In the genomic region with DNA sequence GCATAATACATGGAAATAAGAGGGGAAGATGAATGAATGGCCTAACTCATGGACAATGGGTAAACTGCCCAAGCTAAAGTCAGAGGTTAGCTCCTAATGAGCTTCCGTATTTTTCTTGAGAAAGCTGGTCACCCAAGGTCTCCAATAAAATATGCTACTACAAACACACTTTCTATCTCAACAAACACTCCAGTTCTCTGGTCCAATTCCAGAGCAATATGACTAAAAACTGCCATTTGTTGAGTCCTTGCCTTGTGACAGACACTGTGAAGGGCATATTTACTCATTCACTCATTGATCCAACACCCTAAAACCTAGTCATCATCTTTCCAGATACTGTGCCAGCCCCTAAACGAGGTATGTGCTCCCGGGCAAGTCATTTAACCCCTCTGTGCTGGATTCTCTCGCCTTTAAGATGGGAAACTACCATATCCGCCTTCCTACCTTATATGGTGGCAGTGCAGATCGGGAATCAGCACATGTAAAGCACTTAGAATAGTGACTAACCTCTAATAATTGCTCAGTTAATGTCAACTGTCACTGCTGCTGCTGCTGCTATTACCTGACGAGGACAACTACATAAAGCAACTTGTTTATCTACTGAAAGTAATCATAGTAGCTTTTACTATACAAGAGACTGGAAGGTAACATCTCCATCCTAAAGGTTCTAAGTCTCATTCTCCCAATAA, we compare ENCODE assay signal across 13 cellular contexts.
DNase-seq lines count a peak whose midpoint lies in the region; ATAC-seq and TF ChIP-seq lines count a peak whose summit lies in the region.
"Had no signal": no experiment of that assay in that cellular context is flagged by ENCODE, and none has a peak within 500 bp of the region (broad histone marks: within the 10 kb centered on the region; RNA-seq: fewer than 3 reads in every experiment).

No MANE protein-coding gene starts in this region.

- H3K4me3 ChIP-seq in heart right ventricle (no peak overlapping the region), right cardiac atrium (ENCODE audit: low read length) (no peak overlapping the region), WI38 (ENCODE audit: low read depth, low read length) (peak overlapping the region; percentile 20; the same call in 1 of the 2 replicates), iPS-20b (ENCODE audit: low read length) (no peak overlapping the region), urinary bladder (ENCODE audit: low read depth, low read length) (no peak overlapping the region)
- H3K4me3 ChIP-seq: lung had no signal

- intact Hi-C loops in heart right ventricle (cut with DNase I) = no loop called here
- intact Hi-C loops in right cardiac atrium (cut with DNase I) = no loop called here

- DNase-seq in heart right ventricle (no peak), right cardiac atrium (no peak), NCI-H774 (lab: John Stamatoyannopoulos, UW) (no peak)
- DNase-seq: effector memory CD4-positive, alpha-beta T cell; NCI-H1436 treated with DMSO at 0.1 percent for 48 hours; NCI-H69; Right ventricle myocardium superior had no signal

- H3K9me3 ChIP-seq in heart right ventricle (no peaks in the 10 kb centered on the region), right cardiac atrium (ENCODE audit: control insufficient read depth, low read length) (no peaks in the 10 kb centered on the region), iPS-20b (ENCODE audit: insufficient read depth, low read depth, low read length) (no peaks in the 10 kb centered on the region)

- H3K4me1 ChIP-seq in heart right ventricle = peaks cover 26 to 96% (median 79%) of the 10 kb centered on the region in 9 donors
- H3K4me1 ChIP-seq in right cardiac atrium (ENCODE audit: control insufficient read depth, insufficient read depth, low read length) = peaks cover 10% of the 10 kb centered on the region
- H3K4me1 ChIP-seq in iPS-20b (ENCODE audit: insufficient read depth, low read length) = peaks cover 25% of the 10 kb centered on the region
- H3K4me1 ChIP-seq in urinary bladder (ENCODE audit: insufficient read depth) = no peaks in the 10 kb centered on the region

- H3K9ac ChIP-seq in iPS-20b (ENCODE audit: low read depth, low read length) = peak overlapping the region; percentile 38; the same call in 1 of the 2 replicates

- no peaks in the 10 kb centered on the region for H3K27me3 ChIP-seq in heart right ventricle
- H3K27me3 ChIP-seq in right cardiac atrium (ENCODE audit: control insufficient read depth, insufficient read depth) = no peaks in the 10 kb centered on the region
- H3K27me3 ChIP-seq in iPS-20b (ENCODE audit: insufficient read depth, low read length) = no peaks in the 10 kb centered on the region

- no peak for TF ChIP-seq CTCF in heart right ventricle (IDR thresholded peaks at IDR 0.05)
- no peak for TF ChIP-seq CTCF in WI38 (IDR thresholded peaks at IDR 0.05; ENCODE audit: low read depth, low read length)

- H3K36me3 ChIP-seq in heart right ventricle (no peaks in the 10 kb centered on the region), iPS-20b (ENCODE audit: insufficient read depth, low read depth, low read length) (no peaks in the 10 kb centered on the region), urinary bladder (ENCODE audit: insufficient read depth) (no peaks in the 10 kb centered on the region)

- WGBS in heart right ventricle, 2 donors = 78 to 80% methylated on average over 7 of the region's 7 CpGs
- 78% methylated on average over 7 of the region's 7 CpGs for WGBS in right cardiac atrium
- 65% methylated on average over 7 of the region's 7 CpGs for WGBS in urinary bladder

- ATAC-seq in heart right ventricle = no peak
- ATAC-seq in right cardiac atrium = no peak
- no peak for ATAC-seq in GM18861 (IDR thresholded peaks at IDR 0.05; ENCODE audit: unreplicated experiment)
- ATAC-seq in HG03097 (IDR thresholded peaks at IDR 0.05; ENCODE audit: low FRiP score, unreplicated experiment) = no peak

- peak overlapping the region in 7 of 10 donors; percentile 22 to 90 (median 81) for H3K27ac ChIP-seq in heart right ventricle
- no peak overlapping the region for H3K27ac ChIP-seq in right cardiac atrium (ENCODE audit: low read length)
- no peak overlapping the region for H3K27ac ChIP-seq in iPS-20b (ENCODE audit: low read length)
- peak overlapping the region; percentile 15 for H3K27ac ChIP-seq in urinary bladder (ENCODE audit: low read depth)

Comparison
In these comparisons a context has a peak if more than half of its experiments do, and no peak if none do; other contexts are left out.
1. H3K27ac ChIP-seq: peak in heart right ventricle (7 of 10) and urinary bladder (single experiment); none in right cardiac atrium (single experiment) and iPS-20b (single experiment).